Comparison of ENCODE assay signal across 17 cellular contexts in genomic region chrX:110277609-110278008, GRCh38. TPM values are rescaled to one million over a fixed set of nuclear protein-coding genes. Genes with fewer than 3 reads are reported as not detected.
A peak's percentile ranks its signal among the peaks of the same experiment; 100 is the strongest.
DNase-seq lines count a peak whose midpoint lies in the region; ATAC-seq, FAIRE-seq and TF ChIP-seq lines count a peak whose summit lies in the region.
"Had no signal": no experiment of that assay in that cellular context is flagged by ENCODE, and none has a peak within 500 bp of the region (broad histone marks: within the 10 kb centered on the region; RNA-seq: fewer than 3 reads in every experiment).

No MANE protein-coding gene starts in this region.

- H3K27me3 ChIP-seq in sigmoid colon, result no peaks in the 10 kb centered on the region

- peak; percentile 56 for ATAC-seq in activated T-helper 17 cell treated with anti-CD3 and anti-CD28 coated beads, Interleukin-2, amount 50 U/mL, for 72 hours (replicated peaks)
- ATAC-seq in esophagus mucosa (no peak), GM18907 (IDR thresholded peaks at IDR 0.05; ENCODE audit: unreplicated experiment) (no peak)
- ATAC-seq: SK-N-SH treated with all-trans-retinoic acid at 6 μM for 48 hours had no signal

- H3K9me3 Mint-ChIP-seq in activated T-helper 17 cell treated with anti-CD3 and anti-CD28 coated beads, Interleukin-2, amount 50 U/mL, for 72 hours, result no peaks in the 10 kb centered on the region
- H3K9me3 Mint-ChIP-seq: H9 had no signal

- TF ChIP-seq POLR2A in GM12892 (IDR thresholded peaks at IDR 0.05; ENCODE audit: low read depth, low read length) (no peak), sigmoid colon (IDR thresholded peaks at IDR 0.05) (no peak)

- no peak overlapping the region for H3K27ac Mint-ChIP-seq in activated T-helper 17 cell treated with anti-CD3 and anti-CD28 coated beads, Interleukin-2, amount 50 U/mL, for 72 hours

- H3K4me3 Mint-ChIP-seq in activated T-helper 17 cell treated with anti-CD3 and anti-CD28 coated beads, Interleukin-2, amount 50 U/mL, for 72 hours, result no peak overlapping the region
- H3K4me3 Mint-ChIP-seq: H9 had no signal

- 91 to 97% methylated on average over 1 of the region's 1 CpG for WGBS in sigmoid colon, 2 donors

- no peak for TF ChIP-seq CTCF in sigmoid colon (IDR thresholded peaks at IDR 0.05)

- TF ChIP-seq EP300 in sigmoid colon (IDR thresholded peaks at IDR 0.05), result no peak

- peaks cover 10% of the 10 kb centered on the region for H3K4me1 Mint-ChIP-seq in activated T-helper 17 cell treated with anti-CD3 and anti-CD28 coated beads, Interleukin-2, amount 50 U/mL, for 72 hours

- no peaks in the 10 kb centered on the region for H3K27me3 Mint-ChIP-seq in activated T-helper 17 cell treated with anti-CD3 and anti-CD28 coated beads, Interleukin-2, amount 50 U/mL, for 72 hours

- DNase-seq in GM12892 (ENCODE audit: insufficient read length) (no peak), M059J (ENCODE audit: low read depth) (peak; percentile 55), kidney tubule cell (ENCODE audit: low spot score) (peak; percentile 49), DMS114 treated with DMSO at 0.1 percent for 48 hours (lab: John Stamatoyannopoulos, UW; ENCODE audit: unreplicated experiment) (no peak), sigmoid colon (no peak)
- DNase-seq: DMS153; EL; H9; NCI-H146; NCI-H2081 treated with DMSO at 0.1 percent for 48 hours; NCI-H524 treated with DMSO at 0.1 percent for 48 hours; NK-92 treated with Interleukin-12 subunit alpha and Interleukin-12 subunit beta, amount 100 ng/mL, for 24 hours; Right ventricle myocardium superior had no signal

- no peaks in the 10 kb centered on the region for H3K36me3 Mint-ChIP-seq in activated T-helper 17 cell treated with anti-CD3 and anti-CD28 coated beads, Interleukin-2, amount 50 U/mL, for 72 hours (ENCODE audit: low read depth)

- no peak overlapping the region for H3K4me3 ChIP-seq in sigmoid colon

- H3K36me3 ChIP-seq in sigmoid colon, result no peaks in the 10 kb centered on the region

- peaks cover 0 to 10% (median 3%) of the 10 kb centered on the region in 4 donors for H3K4me1 ChIP-seq in sigmoid colon

- FAIRE-seq in GM12892 (lab: Jason Lieb, UNC), result peak; percentile 24

- no peak overlapping the region for H3K27ac ChIP-seq in sigmoid colon

- H3K9me3 ChIP-seq in sigmoid colon, result no peaks in the 10 kb centered on the region

- intact Hi-C loops in sigmoid colon (cut with DNase I), result no loop called here

RNA-seq across cellular contexts. Expression of gene AMMECR1, which starts 40.3 kb away (rescaled TPM):
- 5.6 TPM for polyA plus RNA-seq in GM12892 (2012; ENCODE audit: missing spikeins)
- total RNA-seq in M059J (2014; rRNA removed; shearing (Covaris generic)), result 18.5 and 29.5 TPM in 2 replicates
- 10 to 100 TPM in 1 of 2 donors, 1 to 10 TPM in 1; 7.9 to 10.3 TPM for total RNA-seq in activated T-helper 17 cell treated with anti-CD3 and anti-CD28 coated beads, Interleukin-2, amount 50 U/mL, for 72 hours
- total RNA-seq in esophagus mucosa, result 17.5 TPM
- total RNA-seq in sigmoid colon, result 1 to 10 TPM; 1.5 to 3.2 (median 2.2) TPM
- polyA plus RNA-seq in sigmoid colon, result 1 to 10 TPM; 3.6 to 8.1 (median 5.4) TPM

Comparison
In these comparisons a context has a peak if more than half of its experiments do, and no peak if none do; other contexts are left out.
1. DNase-seq: peak in M059J (single experiment) and kidney tubule cell (single experiment); none in GM12892 (single experiment), DMS114 treated with DMSO at 0.1 percent for 48 hours (single experiment) and sigmoid colon (single experiment).